In genomic region chr16:52436646-52437645, GRCh38 we compare ENCODE assay signal across 22 cellular contexts.
"Had no signal": no experiment of that assay in that cellular context is flagged by ENCODE, and none has a peak within 500 bp of the region (broad histone marks: within the 10 kb centered on the region; RNA-seq: fewer than 3 reads in every experiment).

No MANE protein-coding gene starts in this region.

- ATAC-seq: activated naive CD4-positive, alpha-beta T cell treated with anti-CD3 and anti-CD28 coated beads, Interleukin-2, amount 50 U/mL, for 72 hours; gastrocnemius medialis; heart left ventricle had no signal

- H3K36me3 ChIP-seq: adrenal gland, gastrocnemius medialis, heart left ventricle, left ventricle myocardium inferior, right atrium auricular region, thyroid gland had no signal

- H3K27me3 ChIP-seq: adrenal gland, gastrocnemius medialis, right atrium auricular region, thyroid gland had no signal

- H3K27ac ChIP-seq: adrenal gland, gastrocnemius medialis, heart left ventricle, left ventricle myocardium inferior, right atrium auricular region, thyroid gland had no signal

- H3K27me3 Mint-ChIP-seq: activated B cell treated with CpG ODN at 0.5 μM for 24 hours; activated CD4-positive, alpha-beta memory T cell treated with anti-CD3 and anti-CD28 coated beads for 36 hours had no signal

- H3K36me3 Mint-ChIP-seq: activated CD4-positive, alpha-beta memory T cell treated with anti-CD3 and anti-CD28 coated beads for 36 hours had no signal

- DNase-seq: activated B cell treated with CpG ODN at 0.5 μM for 24 hours; activated CD4-positive, alpha-beta memory T cell treated with anti-CD3 and anti-CD28 coated beads for 36 hours; activated CD4-positive, alpha-beta T cell treated with anti-CD3 and anti-CD28 coated beads for 4 hours; activated gamma-delta T cell treated with Interleukin-2 at 50 U/mL for 16 hours; activated T-cell treated with anti-CD3 and anti-CD28 coated beads for 4 hours; adrenal gland; cerebellar nuclear complex; cortex of kidney; gastrocnemius medialis; heart left ventricle; kidney glomerular epithelial cell; left ventricle myocardium inferior; mammary epithelial cell; midbrain; occipital lobe; stimulated activated CD4-positive, alpha-beta T cell treated with anti-CD3 and anti-CD28 coated beads, Interleukin-2, amount 100 ng/mL, for 24 hours; stimulated activated naive CD4-positive, alpha-beta T cell treated with Interleukin-2 at 50 U/mL for 16 hours; thyroid gland had no signal

- H3K27ac Mint-ChIP-seq: activated B cell treated with CpG ODN at 0.5 μM for 24 hours; activated CD4-positive, alpha-beta memory T cell treated with anti-CD3 and anti-CD28 coated beads for 36 hours; activated naive CD4-positive, alpha-beta T cell treated with anti-CD3 and anti-CD28 coated beads, Interleukin-2, amount 50 U/mL, for 72 hours; activated T-helper 1 cell treated with anti-CD3 and anti-CD28 coated beads, Interleukin-12 subunit alpha, Interleukin-12 subunit beta, Interleukin-2, Interleukin-4 antibody, amounts not matched to agents 30 ng/mL and 10 ng/mL and 1 ng/mL, durations not matched to agents 14 hours and 24 hours and 36 hours had no signal

- H3K4me1 ChIP-seq: adrenal gland, gastrocnemius medialis, heart left ventricle, left ventricle myocardium inferior, right atrium auricular region, thyroid gland had no signal

- H3K4me1 Mint-ChIP-seq: activated B cell treated with CpG ODN at 0.5 μM for 24 hours had no signal

- H3K9me3 ChIP-seq: adrenal gland, gastrocnemius medialis, right atrium auricular region, thyroid gland had no signal

- H3K4me3 ChIP-seq: adrenal gland, gastrocnemius medialis, heart left ventricle, left ventricle myocardium inferior, right atrium auricular region, thyroid gland had no signal

- H3K4me3 Mint-ChIP-seq: activated B cell treated with CpG ODN at 0.5 μM for 24 hours; activated CD4-positive, alpha-beta memory T cell treated with anti-CD3 and anti-CD28 coated beads for 36 hours; activated T-helper 1 cell treated with anti-CD3 and anti-CD28 coated beads, Interleukin-12 subunit alpha, Interleukin-12 subunit beta, Interleukin-2, Interleukin-4 antibody, amounts not matched to agents 30 ng/mL and 10 ng/mL and 1 ng/mL, durations not matched to agents 14 hours and 24 hours and 36 hours; nephron had no signal
